8 cellular contexts compared by ENCODE assay signal in genomic region chr4:30714408-30715031, GRCh38. TPM values are rescaled to one million over a fixed set of nuclear protein-coding genes. Genes with fewer than 3 reads are reported as not detected.
DNase-seq lines count a peak whose midpoint lies in the region; ATAC-seq, FAIRE-seq and TF ChIP-seq lines count a peak whose summit lies in the region.

No MANE protein-coding gene starts in this region.

- POLR2A ChIA-PET in GM12878 (lab: Charles Lee): no interaction called here

- H3K27me3 ChIP-seq in GM12878 (replicated peaks in 1 of 2; ENCODE audit: control insufficient read depth in 2 of 2, insufficient read depth in 2 of 2, low read length in 1 of 2): peaks cover 8 to 15% of the 10 kb centered on the region in 2 experiments

- no peaks in the 10 kb centered on the region for H3K79me2 ChIP-seq in GM12878 (ENCODE audit: control insufficient read depth, insufficient read depth, low read length)

- intact Hi-C loops in GM12878 (cut with micrococcal nuclease; ENCODE audit: unreplicated experiment) (loop anchor here (5.0 to 10.0 kb wide), 3 partner anchors 290 to 958 kb away; no protein-coding TSS in a partner anchor), left colon (cut with DNase I, micrococcal nuclease) (no loop called here)

- in situ Hi-C loops in ACHN (cut with HindIII; ENCODE audit: low pct_ligation_motif_present, low pct_unique_long_range_greater_than_20kb, low sequenced_read_pairs): no loop called here
- in situ Hi-C loops in GM12878 (cut with MboI): loop anchor here (25.0 kb wide), 1 partner anchor 948 kb away; no protein-coding TSS in a partner anchor

- H3K9me3 ChIP-seq in GM12878 (replicated peaks; ENCODE audit: control insufficient read depth, insufficient read depth, low read length): no peaks in the 10 kb centered on the region; the same call in 2 of the 3 replicates

- no peak overlapping the region for H3K4me2 ChIP-seq in GM12878 (ENCODE audit: control insufficient read depth, insufficient read depth)

- H3K27ac ChIP-seq in GM12878 (ENCODE audit: control insufficient read depth, insufficient read depth): no peak overlapping the region

- ATAC-seq in GM12878 (peak; percentile 49), left colon (peak; percentile 71), HG03139 (IDR thresholded peaks at IDR 0.05; ENCODE audit: unreplicated experiment) (no peak)

- peak; percentile 46 to 68 (median 47); a peak in 5 of 6 replicates for TF ChIP-seq CTCF in GM12878 (IDR thresholded peaks at IDR 0.05 in 2 of 3, conservative IDR thresholded peaks at IDR 0.05 in 1 of 3; ENCODE audit: control insufficient read depth in 2 of 3, extremely low read depth in 1 of 3, insufficient read depth in 1 of 3, low read depth in 3 of 3, low read length in 3 of 3)

- TF ChIP-seq EP300 in GM12878 (IDR thresholded peaks at IDR 0.05; ENCODE audit: borderline replicate concordance in 1 of 2, control insufficient read depth in 1 of 2, low read depth in 2 of 2, low read length in 2 of 2): no peak

- no TSS peak for BruUV-seq in GM12878 (replicated peaks; lab: Mats Ljungman, UMichigan)

- H3K4me3 ChIP-seq in GM12878: no peak overlapping the region

- no peak overlapping the region for H3K9ac ChIP-seq in GM12878 (ENCODE audit: control insufficient read depth, insufficient read depth, low read length)

- 8% methylated on average over 6 of the region's 6 CpGs for WGBS in GM12878 (ENCODE audit: insufficient coverage, insufficient replicate concordance, low lambda C conversion rate, missing lambda C conversion rate)

- FAIRE-seq in GM18507 (lab: Jason Lieb, UNC): peak; percentile 18
- FAIRE-seq in GM12878 (lab: Jason Lieb, UNC): no peak

- no peaks in the 10 kb centered on the region for H3K4me1 ChIP-seq in GM12878 (ENCODE audit: control insufficient read depth, insufficient read depth, low read length)

- SMC1A ChIA-PET in GM12878 (lab: Charles Lee; ENCODE audit: uncharacterized antibody, unreplicated experiment): interaction anchor here (0.6 to 2.1 kb wide), 5 partner anchors 9 to 958 kb away, joined by 3 to 6 read pairs (median 4); no protein-coding TSS in a partner anchor

- H2AFZ ChIP-seq in GM12878 (ENCODE audit: control insufficient read depth, low read depth, low read length): no peak overlapping the region

- RAD21 ChIA-PET in GM12878 (lab: Charles Lee; ENCODE audit: unreplicated experiment): interaction anchor here (0.5 kb wide), 1 partner anchor 354 kb away, joined by 3 read pairs; no protein-coding TSS in a partner anchor

- no peaks in the 10 kb centered on the region for H3K36me3 ChIP-seq in GM12878 (ENCODE audit: control insufficient read depth in 2 of 2, insufficient read depth in 2 of 2, low read length in 1 of 2)

- no peak for TF ChIP-seq POLR2A in GM12878 (IDR thresholded peaks at IDR 0.05; ENCODE audit: low read depth, low read length)

- H4K20me1 ChIP-seq in GM12878 (ENCODE audit: control insufficient read depth, insufficient read depth): no peaks in the 10 kb centered on the region

- CTCF ChIA-PET in GM12878 (lab: Yijun Ruan, JAX): interaction anchor here (0.7 to 3.8 kb wide), 10 partner anchors 9 to 727 kb away, joined by 3 to 12 read pairs (median 4); no protein-coding TSS in a partner anchor

- peak; percentile 60 for DNase-seq in ACHN
- DNase-seq in GM18507 (ENCODE audit: extremely low spot score, insufficient read length, low read depth): no peak
- DNase-seq in NCI-H1105 (lab: John Stamatoyannopoulos, UW): peak; percentile 14
- no peak for DNase-seq in GM12878 (ENCODE audit: low read depth, low spot score)
- DNase-seq in left colon: peak in 1 of 2 donors; percentile 44
- DNase-seq in central memory CD4-positive, alpha-beta T cell: no peak
- DNase-seq in activated naive CD4-positive, alpha-beta T cell treated with Interleukin-2 at 50 U/mL for 16 hours: no peak

- peak; percentile 34 for TF ChIP-seq RAD21 in GM12878 (IDR thresholded peaks at IDR 0.05; ENCODE audit: insufficient read depth, low read depth, low read length)

TF ChIP-seq in GM12878, 131 proteins besides CTCF, POLR2A, EP300 and RAD21:
- no peak for TF ChIP-seq ZBED1 (IDR thresholded peaks at IDR 0.05; ENCODE audit: borderline replicate concordance)
- 0 out of 2 replicates have a peak, but pooled peaks have one; percentile 17 for TF ChIP-seq ATF2 (IDR thresholded peaks at IDR 0.05; ENCODE audit: low read length)
- TF ChIP-seq SMC3 (IDR thresholded peaks at IDR 0.05; ENCODE audit: borderline replicate concordance, low read length): 0 out of 2 replicates have a peak, but pooled peaks have one; percentile 29

RNA-seq across cellular contexts. Expression of gene PCDH7, which starts 5.6 kb away (rescaled TPM):
- not detected in 2 replicates for total RNA-seq in GM12878 (2013; cell fraction: nucleolus; rRNA removed)
- 0.06 TPM in 1 of 2 replicates, not detected in the other for total RNA-seq in GM12878 (2014; rRNA removed)
- not detected in 2 replicates for total RNA-seq in GM12878 (2014; rRNA removed; fragmentation: Illumina TruSeq; extraction: Trizol)
- 0.21 TPM in 1 of 2 replicates, not detected in the other for total RNA-seq in GM12878 (2021)
- polyA plus RNA-seq in GM12878 (2011; ENCODE audit: low read depth): not detected
- polyA plus RNA-seq in GM12878 (2011; rRNA removed): 0.04 TPM in 1 of 2 replicates, not detected in the other
- polyA plus RNA-seq in GM12878 (2011; cell fraction: cytosol; rRNA removed): 0.03 TPM in 2 replicates
- polyA plus RNA-seq in GM12878 (2011; cell fraction: nucleus; rRNA removed): 0.04 and 0.06 TPM in 2 replicates
- not detected in 2 replicates for polyA plus RNA-seq in GM12878 (2012)
- 0.03 and 0.06 TPM in 2 replicates for polyA plus RNA-seq in GM12878 (2014; fragmentation: Illumina TruSeq; extraction: Trizol)
- polyA plus RNA-seq in GM12878 (2014; fragmentation: Nextera tagmentation; extraction: Ambion mirVana): under 1 TPM in 1 of 2 experiments, not detected in 1; 0.02 TPM
- polyA plus RNA-seq in GM12878 (2014; rRNA removed): not detected in 2 replicates
- polyA plus RNA-seq in GM12878 (2016; fragmentation: Nextera tagmentation; extraction: Ambion mirVana): not detected
- polyA minus RNA-seq in GM12878 (2011; rRNA and poly(A)+ RNA removed): 0.07 and 0.36 TPM in 2 replicates
- 0.40 TPM in 1 of 2 replicates, not detected in the other for polyA minus RNA-seq in GM12878 (2011; cell fraction: cytosol; rRNA and poly(A)+ RNA removed)
- polyA minus RNA-seq in GM12878 (2011; cell fraction: nucleus; rRNA and poly(A)+ RNA removed): 0.10 and 0.12 TPM in 2 replicates
- total RNA-seq in left colon: 10 to 100 TPM in 1 of 2 donors, 1 to 10 TPM in 1; 2.6 to 15.6 TPM

Comparison
In these comparisons a context has a peak if more than half of its experiments do, and no peak if none do; other contexts are left out.
1. DNase-seq: peak in ACHN (single experiment) and NCI-H1105 (single experiment); none in GM18507 (single experiment), GM12878 (single experiment), central memory CD4-positive, alpha-beta T cell (single experiment) and activated naive CD4-positive, alpha-beta T cell treated with Interleukin-2 at 50 U/mL for 16 hours (single experiment).